Comparison of ENCODE assay signal across 8 cellular contexts in the genomic region with DNA sequence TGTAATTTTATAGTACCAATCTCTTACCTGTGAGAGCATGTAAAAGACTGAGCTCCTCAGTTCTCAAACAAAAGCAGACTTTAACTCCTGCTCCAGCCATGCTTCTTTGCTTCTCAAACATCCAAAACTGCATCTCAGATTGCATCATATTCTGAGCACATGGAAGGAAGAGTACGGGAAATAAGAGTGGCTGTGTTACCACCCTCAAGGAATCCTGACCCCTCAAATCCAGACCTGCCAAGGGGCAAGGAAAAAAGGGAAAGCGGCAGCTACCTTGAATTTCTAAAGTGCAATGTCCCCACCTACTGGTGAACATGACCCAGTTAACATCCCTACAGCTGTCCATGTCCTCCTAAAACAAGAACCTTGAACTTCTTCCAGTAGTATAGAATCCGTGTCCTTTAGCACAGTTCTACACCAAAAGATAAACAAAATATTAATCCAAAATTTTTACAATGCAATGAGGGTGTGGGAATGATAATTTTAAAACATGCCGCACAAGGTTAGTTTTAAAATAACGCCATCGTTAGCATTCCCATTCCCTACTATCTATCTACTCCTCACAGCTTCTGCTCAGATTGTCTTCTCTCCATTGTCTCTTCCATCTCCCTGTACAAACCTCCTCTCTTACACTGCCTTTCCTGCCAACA. TPM values are rescaled to one million over a fixed set of nuclear protein-coding genes. Genes with fewer than 3 reads are reported as not detected.
DNase-seq lines count a peak whose midpoint lies in the region; ATAC-seq and TF ChIP-seq lines count a peak whose summit lies in the region.

No MANE protein-coding gene starts in this region.

- H3K9me2 ChIP-seq in PC-9 (ENCODE audit: insufficient read depth) = no peaks in the 10 kb centered on the region

- TF ChIP-seq CTCF in PC-9 (conservative IDR thresholded peaks at IDR 0.05) (peak; percentile 70), breast epithelium (IDR thresholded peaks at IDR 0.05) (peak; percentile 13 to 67 (median 66))

- BruUV-seq in PC-9 (replicated peaks; lab: Mats Ljungman, UMichigan) = no TSS peak

- H3K27ac ChIP-seq in PC-9 (no peak overlapping the region), breast epithelium (no peak overlapping the region)

- no peaks in the 10 kb centered on the region for H3K9me3 ChIP-seq in PC-9 (ENCODE audit: insufficient read depth, low read depth)
- no peaks in the 10 kb centered on the region for H3K9me3 ChIP-seq in breast epithelium

- H3K79me2 ChIP-seq in PC-9 (ENCODE audit: low read depth) = no peaks in the 10 kb centered on the region

- H3K36me3 ChIP-seq in PC-9 (ENCODE audit: low read depth) = no peaks in the 10 kb centered on the region
- no peaks in the 10 kb centered on the region for H3K36me3 ChIP-seq in breast epithelium

- intact Hi-C loops in PC-9 (cut with micrococcal nuclease; ENCODE audit: unreplicated experiment) = loop anchor here (2.0 to 10.0 kb wide), 4 partner anchors 94 to 456 kb away; no protein-coding TSS in a partner anchor
- intact Hi-C loops in breast epithelium (cut with DNase I; ENCODE audit: low total_unique reads) = loop anchor here (10.0 kb wide), 1 partner anchor 94 kb away; no protein-coding TSS in a partner anchor

- no peaks in the 10 kb centered on the region for H3F3A ChIP-seq in PC-9 (ENCODE audit: insufficient read depth, low read depth)

- H3K4me3 ChIP-seq in PC-9 = no peak overlapping the region
- H3K4me3 ChIP-seq in breast epithelium = no peak overlapping the region

- ATAC-seq in GM21528 (IDR thresholded peaks at IDR 0.05; ENCODE audit: low FRiP score, unreplicated experiment) = no peak
- ATAC-seq in GM18867 (IDR thresholded peaks at IDR 0.05; ENCODE audit: unreplicated experiment) = no peak

- H3K27me3 ChIP-seq in PC-9 (ENCODE audit: insufficient read depth, low read depth) = 0 out of 2 replicates have a peak, but pooled peaks cover 8% of the 10 kb centered on the region
- H3K27me3 ChIP-seq in breast epithelium = no peaks in the 10 kb centered on the region

- H2AFZ ChIP-seq in PC-9 = no peak overlapping the region

- POLR2A ChIA-PET in PC-9 (lab: Charles Lee; ENCODE audit: unreplicated experiment) = no interaction called here

- no peak overlapping the region for H3K4me2 ChIP-seq in PC-9

- H4K20me1 ChIP-seq in PC-9 (ENCODE audit: insufficient read depth) = no peaks in the 10 kb centered on the region

- CTCF ChIA-PET in PC-9 (lab: Charles Lee) = interaction anchor here (0.6 to 0.8 kb wide), 4 partner anchors 48 to 464 kb away, joined by 3 to 6 read pairs (median 4); no protein-coding TSS in a partner anchor

- DNase-seq in DMS53 treated with DMSO at 0.1 percent for 48 hours (lab: John Stamatoyannopoulos, UW; ENCODE audit: unreplicated experiment) (peak; percentile 71), HT1080 (ENCODE audit: low read depth) (peak; percentile 39), PC-9 (peak; percentile 32 to 50), breast epithelium (ENCODE audit: low spot score in 2 of 2) (peak in 1 of 2 donors; percentile 25), inferior parietal cortex (ENCODE audit: extremely low spot score) (peak; percentile 75)
- DNase-seq in stimulated activated CD4-positive, alpha-beta T cell treated with anti-CD3 and anti-CD28 coated beads, Interleukin-4, amount 100 ng/mL, for 48 hours (ENCODE audit: low read depth in 2 of 2) = peak; percentile 2 to 6

- no peaks in the 10 kb centered on the region for H3K4me1 ChIP-seq in PC-9 (replicated peaks; ENCODE audit: insufficient read depth)
- H3K4me1 ChIP-seq in breast epithelium = no peaks in the 10 kb centered on the region

- TF ChIP-seq POLR2A in breast epithelium (IDR thresholded peaks at IDR 0.05) = no peak

RNA-seq across cellular contexts. Expression of a gene that starts 34.1 kb away (rescaled TPM):
- not detected in 2 replicates for total RNA-seq in HT1080 (2014; rRNA removed; shearing (Covaris generic))
- not detected in 2 replicates for polyA plus RNA-seq in HT1080 (2015; cell fraction: cytosol; rRNA removed)
- not detected in 2 replicates for polyA plus RNA-seq in HT1080 (2015; cell fraction: nucleus; rRNA removed)
- total RNA-seq in PC-9 (2021) (3.8 and 5.9 TPM in 2 replicates), breast epithelium (1 to 10 TPM; 1.3 to 7.2 (median 5.4) TPM)

RNA-seq across cellular contexts. Expression of a gene that starts 40.7 kb away (rescaled TPM):
- total RNA-seq in HT1080 (2014; rRNA removed; shearing (Covaris generic)) = not detected in 2 replicates
- not detected in 2 replicates for polyA plus RNA-seq in HT1080 (2015; cell fraction: cytosol; rRNA removed)
- polyA plus RNA-seq in HT1080 (2015; cell fraction: nucleus; rRNA removed) = not detected in 2 replicates
- total RNA-seq in PC-9 (2021) (not detected in 2 replicates), breast epithelium (1 to 10 TPM in 2 of 3 donors, under 1 TPM in 1; 0.48 to 2.0 (median 2.0) TPM)
